Comparison of ENCODE assay signal across 9 cellular contexts in the genomic region with DNA sequence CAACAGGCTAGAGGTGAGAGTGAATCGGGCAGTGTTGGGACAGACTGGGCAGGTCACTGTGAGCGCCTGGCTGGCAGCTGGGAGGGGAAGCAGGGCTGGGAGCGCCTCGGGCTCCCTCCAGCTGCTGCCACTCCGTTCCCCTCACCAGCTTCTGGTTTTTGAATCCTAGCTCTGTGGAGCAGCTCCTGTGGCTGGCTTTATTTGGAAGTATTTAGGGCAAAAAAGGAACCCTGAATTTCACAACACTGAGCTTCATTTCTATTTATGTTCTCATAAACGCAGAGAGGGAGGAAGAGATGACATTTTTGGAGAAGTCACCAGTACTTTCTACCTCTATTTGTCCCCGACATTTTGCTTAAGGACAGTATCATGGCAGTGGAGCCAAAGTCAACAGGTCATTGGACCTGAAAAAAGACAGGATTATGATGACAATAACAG.
DNase-seq lines count a peak whose midpoint lies in the region; ATAC-seq and TF ChIP-seq lines count a peak whose summit lies in the region.
"Had no signal": no experiment of that assay in that cellular context is flagged by ENCODE, and none has a peak within 500 bp of the region (broad histone marks: within the 10 kb centered on the region; RNA-seq: fewer than 3 reads in every experiment).

No MANE protein-coding gene starts in this region.

- TF ChIP-seq CTCF in natural killer cell (IDR thresholded peaks at IDR 0.05) (no peak), esophagus squamous epithelium (IDR thresholded peaks at IDR 0.05) (no peak)
- TF ChIP-seq CTCF in activated CD8-positive, alpha-beta T cell treated with anti-CD3 and anti-CD28 coated beads for 36 hours (IDR thresholded peaks at IDR 0.05): no peak

- DNase-seq in natural killer cell: no peak
- no peak for DNase-seq in natural killer cell treated with Interleukin-12 subunit alpha and Interleukin-12 subunit beta and Interleukin-15 and Interleukin-18, amount 100 ng/mL, for 72 hours (ENCODE audit: low spot score)
- DNase-seq in esophagus squamous epithelium (lab: John Stamatoyannopoulos, UW): no peak
- DNase-seq in naive thymus-derived CD4-positive, alpha-beta T cell: no peak
- DNase-seq in aorta: peak; percentile 87 to 89
- DNase-seq in glomerular visceral epithelial cell (ENCODE audit: extremely low spot score): no peak
- DNase-seq in activated CD8-positive, alpha-beta T cell treated with anti-CD3 and anti-CD28 coated beads for 36 hours: no peak
- DNase-seq: NK-92 treated with Interleukin-12 subunit alpha and Interleukin-12 subunit beta, amount 100 ng/mL, for 24 hours had no signal

- POLR2A ChIA-PET in naive thymus-derived CD4-positive, alpha-beta T cell (lab: Charles Lee): no interaction called here
- POLR2A ChIA-PET in activated CD8-positive, alpha-beta T cell treated with anti-CD3 and anti-CD28 coated beads for 36 hours (lab: Charles Lee): no interaction called here

- H3K9me3 ChIP-seq in esophagus squamous epithelium (no peaks in the 10 kb centered on the region), aorta (ENCODE audit: control insufficient read depth, low read length) (no peaks in the 10 kb centered on the region)
- H3K9me3 ChIP-seq in naive thymus-derived CD4-positive, alpha-beta T cell (ENCODE audit: control insufficient read depth in 2 of 3, low read length in 3 of 3): no peaks in the 10 kb centered on the region

- H3K4me1 ChIP-seq in esophagus squamous epithelium: peaks cover 33 to 61% (median 44%) of the 10 kb centered on the region in 3 donors
- H3K4me1 ChIP-seq in naive thymus-derived CD4-positive, alpha-beta T cell (ENCODE audit: control insufficient read depth in 2 of 2, insufficient read depth in 2 of 2, low read length in 2 of 2): no peaks in the 10 kb centered on the region
- H3K4me1 ChIP-seq in aorta (ENCODE audit: control insufficient read depth in 1 of 2, insufficient read depth in 2 of 2, low read length in 2 of 2): peaks cover 2 to 15% of the 10 kb centered on the region in 2 donors

- H3K4me3 ChIP-seq in esophagus squamous epithelium: peak overlapping the region in 1 of 4 donors; percentile 35
- H3K4me3 ChIP-seq in naive thymus-derived CD4-positive, alpha-beta T cell (ENCODE audit: low read length): no peak overlapping the region
- no peak overlapping the region for H3K4me3 ChIP-seq in aorta (ENCODE audit: low read length in 2 of 2)

- H3K27me3 ChIP-seq in esophagus squamous epithelium: no peaks in the 10 kb centered on the region
- H3K27me3 ChIP-seq in naive thymus-derived CD4-positive, alpha-beta T cell (ENCODE audit: control insufficient read depth in 2 of 2, insufficient read depth in 2 of 2, low read length in 2 of 2): no peaks in the 10 kb centered on the region
- H3K27me3 ChIP-seq in aorta (ENCODE audit: control insufficient read depth in 1 of 2, insufficient read depth in 2 of 2, low read length in 1 of 2): no peaks in the 10 kb centered on the region

- no peak overlapping the region for H3K4me3 Mint-ChIP-seq in natural killer cell
- H3K4me3 Mint-ChIP-seq in natural killer cell treated with Interleukin-12 subunit alpha and Interleukin-12 subunit beta and Interleukin-15 and Interleukin-18, amount 100 ng/mL, for 72 hours: no peak overlapping the region
- no peak overlapping the region for H3K4me3 Mint-ChIP-seq in naive thymus-derived CD4-positive, alpha-beta T cell
- H3K4me3 Mint-ChIP-seq in activated CD8-positive, alpha-beta T cell treated with anti-CD3 and anti-CD28 coated beads for 36 hours: no peak overlapping the region

- WGBS in esophagus squamous epithelium, 2 donors: 14 to 32% methylated on average over 7 of the region's 7 CpGs
- 0 to 1% methylated on average over 7 of the region's 7 CpGs for WGBS in aorta, 2 donors

- CTCF ChIA-PET in naive thymus-derived CD4-positive, alpha-beta T cell (lab: Charles Lee): no interaction called here
- CTCF ChIA-PET in activated CD8-positive, alpha-beta T cell treated with anti-CD3 and anti-CD28 coated beads for 36 hours (lab: Charles Lee): interaction anchor here (0.7 to 2.2 kb wide), 4 partner anchors 15 to 199 kb away, joined by 3 to 7 read pairs (median 4); no protein-coding TSS in a partner anchor

- peak overlapping the region; percentile 46 to 84 (median 81) for H3K27ac ChIP-seq in esophagus squamous epithelium
- H3K27ac ChIP-seq in naive thymus-derived CD4-positive, alpha-beta T cell (ENCODE audit: low read depth, low read length): no peak overlapping the region
- peak overlapping the region; percentile 69 to 77 for H3K27ac ChIP-seq in aorta (ENCODE audit: low read depth in 1 of 2, low read length in 2 of 2)

- H3K27me3 Mint-ChIP-seq in natural killer cell (ENCODE audit: low read depth in 2 of 2): peaks cover 20% of the 10 kb centered on the region in 2 donors
- H3K27me3 Mint-ChIP-seq in natural killer cell treated with Interleukin-12 subunit alpha and Interleukin-12 subunit beta and Interleukin-15 and Interleukin-18, amount 100 ng/mL, for 72 hours: peaks cover 14 to 21% of the 10 kb centered on the region in 2 donors
- H3K27me3 Mint-ChIP-seq in naive thymus-derived CD4-positive, alpha-beta T cell: peaks cover 9 to 52% (median 14%) of the 10 kb centered on the region in 5 donors
- H3K27me3 Mint-ChIP-seq in activated CD8-positive, alpha-beta T cell treated with anti-CD3 and anti-CD28 coated beads for 36 hours: peaks cover 19% of the 10 kb centered on the region

- H3K36me3 ChIP-seq in esophagus squamous epithelium (no peaks in the 10 kb centered on the region), aorta (ENCODE audit: control insufficient read depth in 1 of 2, insufficient read depth in 2 of 2, low read length in 1 of 2) (no peaks in the 10 kb centered on the region)
- no peaks in the 10 kb centered on the region for H3K36me3 ChIP-seq in naive thymus-derived CD4-positive, alpha-beta T cell (ENCODE audit: control insufficient read depth in 2 of 3, insufficient read depth in 3 of 3, low read length in 3 of 3)

- ATAC-seq in natural killer cell (peak in 2 of 3 donors; percentile 45 to 49), aorta (ENCODE audit: low FRiP score) (peak; percentile 72), GM21576 (IDR thresholded peaks at IDR 0.05; ENCODE audit: unreplicated experiment) (no peak)
- ATAC-seq in natural killer cell treated with Interleukin-12 subunit alpha and Interleukin-12 subunit beta and Interleukin-15 and Interleukin-18, amount 100 ng/mL, for 72 hours: no peak
- ATAC-seq in naive thymus-derived CD4-positive, alpha-beta T cell: peak; percentile 58
- no peak for ATAC-seq in activated CD8-positive, alpha-beta T cell treated with anti-CD3 and anti-CD28 coated beads for 36 hours

- H3K36me3 Mint-ChIP-seq in natural killer cell: no peaks in the 10 kb centered on the region
- no peaks in the 10 kb centered on the region for H3K36me3 Mint-ChIP-seq in natural killer cell treated with Interleukin-12 subunit alpha and Interleukin-12 subunit beta and Interleukin-15 and Interleukin-18, amount 100 ng/mL, for 72 hours
- H3K36me3 Mint-ChIP-seq in naive thymus-derived CD4-positive, alpha-beta T cell: no peaks in the 10 kb centered on the region
- no peaks in the 10 kb centered on the region for H3K36me3 Mint-ChIP-seq in activated CD8-positive, alpha-beta T cell treated with anti-CD3 and anti-CD28 coated beads for 36 hours (ENCODE audit: low read depth)

- no peaks in the 10 kb centered on the region for H3K9me3 Mint-ChIP-seq in natural killer cell
- H3K9me3 Mint-ChIP-seq in natural killer cell treated with Interleukin-12 subunit alpha and Interleukin-12 subunit beta and Interleukin-15 and Interleukin-18, amount 100 ng/mL, for 72 hours: no peaks in the 10 kb centered on the region
- H3K9me3 Mint-ChIP-seq in naive thymus-derived CD4-positive, alpha-beta T cell: peaks cover 0 to 1% (median 0%) of the 10 kb centered on the region in 11 donors
- H3K9me3 Mint-ChIP-seq in activated CD8-positive, alpha-beta T cell treated with anti-CD3 and anti-CD28 coated beads for 36 hours: no peaks in the 10 kb centered on the region

- H3K4me1 Mint-ChIP-seq in natural killer cell: peaks cover 9 to 25% of the 10 kb centered on the region in 2 donors
- peaks cover 6 to 9% of the 10 kb centered on the region in 2 donors for H3K4me1 Mint-ChIP-seq in natural killer cell treated with Interleukin-12 subunit alpha and Interleukin-12 subunit beta and Interleukin-15 and Interleukin-18, amount 100 ng/mL, for 72 hours (ENCODE audit: low read depth in 2 of 2)
- H3K4me1 Mint-ChIP-seq in naive thymus-derived CD4-positive, alpha-beta T cell: peaks cover 3 to 21% (median 9%) of the 10 kb centered on the region in 7 donors
- peaks cover 6% of the 10 kb centered on the region for H3K4me1 Mint-ChIP-seq in activated CD8-positive, alpha-beta T cell treated with anti-CD3 and anti-CD28 coated beads for 36 hours (ENCODE audit: low read depth)

- H3K27ac Mint-ChIP-seq in natural killer cell: no peak overlapping the region
- no peak overlapping the region for H3K27ac Mint-ChIP-seq in natural killer cell treated with Interleukin-12 subunit alpha and Interleukin-12 subunit beta and Interleukin-15 and Interleukin-18, amount 100 ng/mL, for 72 hours
- H3K27ac Mint-ChIP-seq in naive thymus-derived CD4-positive, alpha-beta T cell: peak overlapping the region in 2 of 9 donors; percentile 36 to 60
- no peak overlapping the region for H3K27ac Mint-ChIP-seq in activated CD8-positive, alpha-beta T cell treated with anti-CD3 and anti-CD28 coated beads for 36 hours

- TF ChIP-seq POLR2A in esophagus squamous epithelium (IDR thresholded peaks at IDR 0.05): no peak

- intact Hi-C loops in natural killer cell (cut with micrococcal nuclease): no loop called here
- intact Hi-C loops in esophagus squamous epithelium (cut with DNase I): loop anchor here (10.0 kb wide), 1 partner anchor 58 kb away; no protein-coding TSS in a partner anchor
- intact Hi-C loops in naive thymus-derived CD4-positive, alpha-beta T cell (cut with micrococcal nuclease): loop anchor here in 1 of 2 donors (5.0 kb wide), 1 partner anchor 34 kb away; no protein-coding TSS in a partner anchor
- intact Hi-C loops in aorta (cut with DNase I): loop anchor here (1.0 to 5.0 kb wide), 5 partner anchors 34 to 64 kb away; a partner anchor contains a TSS
- intact Hi-C loops in activated CD8-positive, alpha-beta T cell treated with anti-CD3 and anti-CD28 coated beads for 36 hours (cut with micrococcal nuclease): no loop called here

Comparison
In these comparisons a context has a peak if more than half of its experiments do, and no peak if none do; other contexts are left out.
1. ATAC-seq: peak in natural killer cell (2 of 3), naive thymus-derived CD4-positive, alpha-beta T cell (single experiment) and aorta (single experiment); none in natural killer cell treated with Interleukin-12 subunit alpha and Interleukin-12 subunit beta and Interleukin-15 and Interleukin-18, amount 100 ng/mL, for 72 hours (0 of 2), activated CD8-positive, alpha-beta T cell treated with anti-CD3 and anti-CD28 coated beads for 36 hours (single experiment) and GM21576 (single experiment).
2. DNase-seq: peak in aorta (2 of 2); none in natural killer cell (single experiment), natural killer cell treated with Interleukin-12 subunit alpha and Interleukin-12 subunit beta and Interleukin-15 and Interleukin-18, amount 100 ng/mL, for 72 hours (single experiment), esophagus squamous epithelium (single experiment), naive thymus-derived CD4-positive, alpha-beta T cell (0 of 9), glomerular visceral epithelial cell (single experiment) and activated CD8-positive, alpha-beta T cell treated with anti-CD3 and anti-CD28 coated beads for 36 hours (single experiment).
3. intact Hi-C loops: an anchor here in esophagus squamous epithelium (10.0 kb wide) and aorta (1.0 to 5.0 kb wide); none called in natural killer cell and activated CD8-positive, alpha-beta T cell treated with anti-CD3 and anti-CD28 coated beads for 36 hours.